In the genomic region with DNA sequence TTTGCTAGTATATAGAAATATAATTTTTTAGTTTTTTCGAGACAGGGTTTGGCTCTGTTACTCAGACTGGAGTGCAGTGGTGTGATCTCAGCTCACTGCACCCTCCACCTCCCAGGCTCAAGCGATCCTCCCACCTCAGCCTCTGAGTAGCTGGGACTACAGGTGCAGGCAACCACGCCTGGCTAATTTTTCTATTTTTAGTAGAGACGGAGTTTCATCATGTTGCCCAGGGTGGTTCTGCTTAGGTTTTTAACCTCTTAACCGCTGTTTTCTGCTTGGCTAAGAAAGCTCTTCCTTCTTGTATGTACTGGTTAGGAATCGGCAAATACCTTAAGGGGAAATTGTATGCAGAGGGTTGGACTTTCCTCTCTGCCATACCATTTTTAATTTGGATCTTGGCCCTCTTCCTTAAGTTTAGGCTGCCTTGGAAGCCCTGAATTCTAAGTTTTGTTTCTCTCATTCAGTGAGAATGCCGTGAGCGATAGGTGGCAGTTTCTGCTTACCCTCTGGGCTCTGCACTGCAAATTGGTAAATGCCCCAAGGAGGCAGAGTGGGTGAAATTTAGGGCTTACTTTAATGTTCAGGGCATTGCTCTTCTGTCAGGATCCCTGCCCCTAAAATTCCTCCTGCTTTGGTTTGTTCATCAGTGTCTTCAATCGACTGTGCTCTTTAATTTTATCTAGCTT, we compare ENCODE assay signal across 13 cellular contexts. TPM values are rescaled to one million over a fixed set of nuclear protein-coding genes. Genes with fewer than 3 reads are reported as not detected.
DNase-seq lines count a peak whose midpoint lies in the region; ATAC-seq, FAIRE-seq and TF ChIP-seq lines count a peak whose summit lies in the region.
"Had no signal": no experiment of that assay in that cellular context is flagged by ENCODE, and none has a peak within 500 bp of the region (broad histone marks: within the 10 kb centered on the region; RNA-seq: fewer than 3 reads in every experiment).

No MANE protein-coding gene starts in this region.

- H4K20me1 ChIP-seq in keratinocyte (ENCODE audit: control insufficient read depth, extremely low read depth, insufficient read depth, low read length): no peaks in the 10 kb centered on the region

- no peak overlapping the region for H3K4me3 Mint-ChIP-seq in natural killer cell
- H3K4me3 Mint-ChIP-seq: activated naive CD8-positive, alpha-beta T cell treated with anti-CD3 and anti-CD28 coated beads, Interleukin-2, amount 10 ng/mL, durations not matched to agents 7 days and 5 days had no signal

- TF ChIP-seq CTCF in keratinocyte (optimal IDR thresholded peaks at IDR 0.05 in 1 of 3, IDR thresholded peaks at IDR 0.05 in 1 of 3, conservative IDR thresholded peaks at IDR 0.05 in 1 of 3; ENCODE audit: extremely low read depth in 1 of 3, insufficient read depth in 2 of 3, low read length in 3 of 3) (peak in 1 of 3 experiments; percentile 64), colonic mucosa (IDR thresholded peaks at IDR 0.05) (no peak), natural killer cell (IDR thresholded peaks at IDR 0.05) (no peak)

- H3K27me3 Mint-ChIP-seq in natural killer cell (ENCODE audit: low read depth in 2 of 2): peaks cover 8 to 15% of the 10 kb centered on the region in 2 donors

- H3K27ac Mint-ChIP-seq in natural killer cell: no peak overlapping the region
- H3K27ac Mint-ChIP-seq: activated naive CD8-positive, alpha-beta T cell treated with anti-CD3 and anti-CD28 coated beads, Interleukin-2, amount 10 ng/mL, durations not matched to agents 7 days and 5 days had no signal

- no peaks in the 10 kb centered on the region for H3K4me1 Mint-ChIP-seq in natural killer cell

- H3K27ac ChIP-seq in keratinocyte (ENCODE audit: control insufficient read depth, insufficient read depth, low read length) (no peak overlapping the region), colonic mucosa (no peak overlapping the region)
- H3K27ac ChIP-seq: neutrophil, SK-N-MC had no signal

- H2AFZ ChIP-seq in keratinocyte (ENCODE audit: control insufficient read depth, low read length): peak overlapping the region; percentile 20

- ATAC-seq in GM21786 (IDR thresholded peaks at IDR 0.05; ENCODE audit: unreplicated experiment) (peak; percentile 73), HG03565 (IDR thresholded peaks at IDR 0.05; ENCODE audit: unreplicated experiment) (peak; percentile 61), natural killer cell (no peak)

- peak overlapping the region; percentile 56 for H3K4me2 ChIP-seq in keratinocyte (ENCODE audit: control insufficient read depth, extremely low read depth, insufficient read depth, low read depth, low read length)

- peak overlapping the region in 1 of 3 experiments; percentile 16 for H3K4me3 ChIP-seq in keratinocyte (ENCODE audit: control insufficient read depth in 2 of 3, extremely low read depth in 1 of 3, insufficient read depth in 2 of 3, low read depth in 1 of 3, low read length in 3 of 3)
- H3K4me3 ChIP-seq in colonic mucosa: no peak overlapping the region
- H3K4me3 ChIP-seq: SK-N-MC had no signal

- no peaks in the 10 kb centered on the region for H3K79me2 ChIP-seq in keratinocyte (ENCODE audit: control insufficient read depth, insufficient read depth, low read length)

- DNase-seq in DMS 273 (lab: John Stamatoyannopoulos, UW; ENCODE audit: unreplicated experiment) (peak; percentile 50), DMS 273 treated with DMSO at 0.1 percent for 48 hours (lab: John Stamatoyannopoulos, UW) (no peak), keratinocyte (ENCODE audit: low read depth, low spot score) (no peak), colonic mucosa (no peak), frontal cortex (ENCODE audit: low spot score in 2 of 2) (no peak), natural killer cell (no peak)
- DNase-seq: activated naive CD8-positive, alpha-beta T cell treated with anti-CD3 and anti-CD28 coated beads, Interleukin-2, amount 10 ng/mL, durations not matched to agents 7 days and 5 days; HCEC 1CT; stimulated activated CD8-positive, alpha-beta memory T cell treated with anti-CD3 and anti-CD28 coated beads, Interleukin-4, amount 100 ng/mL, for 48 hours had no signal

- H3K36me3 Mint-ChIP-seq in natural killer cell: no peaks in the 10 kb centered on the region
- H3K36me3 Mint-ChIP-seq: activated naive CD8-positive, alpha-beta T cell treated with anti-CD3 and anti-CD28 coated beads, Interleukin-2, amount 10 ng/mL, durations not matched to agents 7 days and 5 days had no signal

- no peaks in the 10 kb centered on the region for H3K9me1 ChIP-seq in keratinocyte (ENCODE audit: control insufficient read depth, extremely low read depth, insufficient read depth, low read length)

- intact Hi-C loops in colonic mucosa (cut with DNase I): no loop called here
- intact Hi-C loops in natural killer cell (cut with micrococcal nuclease): no loop called here

- peaks cover 19% of the 10 kb centered on the region for H3K4me1 ChIP-seq in keratinocyte (ENCODE audit: control insufficient read depth, extremely low read depth, insufficient read depth, low read length)
- H3K4me1 ChIP-seq in colonic mucosa: no peaks in the 10 kb centered on the region

- no peak overlapping the region for H3K9ac ChIP-seq in keratinocyte (ENCODE audit: control insufficient read depth, extremely low read depth, insufficient read depth, low read length)
- no peak overlapping the region for H3K9ac ChIP-seq in colonic mucosa (ENCODE audit: low read depth in 2 of 2, low read length in 2 of 2)

- no peaks in the 10 kb centered on the region for H3K36me3 ChIP-seq in keratinocyte (ENCODE audit: control insufficient read depth in 2 of 2, extremely low read depth in 1 of 2, insufficient read depth in 2 of 2, low read length in 2 of 2)
- H3K36me3 ChIP-seq in colonic mucosa: no peaks in the 10 kb centered on the region
- H3K36me3 ChIP-seq: neutrophil had no signal

- FAIRE-seq in keratinocyte (lab: Jason Lieb, UNC): peak; percentile 60
- no peak for FAIRE-seq in frontal cortex (lab: Jason Lieb, UNC)

- H3K9me3 Mint-ChIP-seq in natural killer cell: no peaks in the 10 kb centered on the region

- dilution Hi-C loops in keratinocyte (cut with MboI; ENCODE audit: extremely low pct_ligation_motif_present, low sequenced_read_pairs): no loop called here

- H3K27me3 ChIP-seq in keratinocyte (ENCODE audit: control insufficient read depth, extremely low read depth, insufficient read depth, low read length) (no peaks in the 10 kb centered on the region), colonic mucosa (no peaks in the 10 kb centered on the region)
- H3K27me3 ChIP-seq: neutrophil had no signal

- H3K9me3 ChIP-seq in keratinocyte (ENCODE audit: control insufficient read depth, low read depth, low read length) (no peaks in the 10 kb centered on the region), colonic mucosa (no peaks in the 10 kb centered on the region)
- H3K9me3 ChIP-seq: neutrophil had no signal

RNA-seq across cellular contexts. Expression of a gene that starts 32.3 kb away (rescaled TPM):
- polyA plus RNA-seq in keratinocyte: 0.26 to 2.0 TPM (median 0.96 TPM) in 3 replicates
- 1.1 TPM for polyA plus RNA-seq in keratinocyte (2011; ENCODE audit: low read depth)
- 0.36 and 0.57 TPM in 2 replicates for polyA plus RNA-seq in keratinocyte (2011; cell fraction: cytosol; rRNA removed)
- 1.9 and 4.1 TPM in 2 replicates for polyA plus RNA-seq in keratinocyte (2011; cell fraction: nucleus; rRNA removed)
- 0.38 and 1.6 TPM in 2 replicates for polyA plus RNA-seq in keratinocyte (2012; ENCODE audit: low replicate concordance)
- 1.0 to 1.8 TPM (median 1.7 TPM) in 3 replicates for polyA minus RNA-seq in keratinocyte
- not detected for polyA minus RNA-seq in keratinocyte (2011; cell fraction: cytosol; rRNA and poly(A)+ RNA removed)
- polyA minus RNA-seq in keratinocyte (2011; cell fraction: nucleus; rRNA and poly(A)+ RNA removed): 0.84 and 2.3 TPM in 2 replicates
- total RNA-seq in colonic mucosa (1 to 10 TPM; 2.1 to 2.5 TPM), frontal cortex (5.3 TPM), natural killer cell (1 to 10 TPM; 1.7 to 3.2 (median 2.4) TPM)

Comparison
In these comparisons a context has a peak if more than half of its experiments do, and no peak if none do; other contexts are left out.
1. ATAC-seq: peak in GM21786 (single experiment) and HG03565 (single experiment); none in natural killer cell (0 of 3).